ENCODE assay signal across 1 cellular context in the genomic region with DNA sequence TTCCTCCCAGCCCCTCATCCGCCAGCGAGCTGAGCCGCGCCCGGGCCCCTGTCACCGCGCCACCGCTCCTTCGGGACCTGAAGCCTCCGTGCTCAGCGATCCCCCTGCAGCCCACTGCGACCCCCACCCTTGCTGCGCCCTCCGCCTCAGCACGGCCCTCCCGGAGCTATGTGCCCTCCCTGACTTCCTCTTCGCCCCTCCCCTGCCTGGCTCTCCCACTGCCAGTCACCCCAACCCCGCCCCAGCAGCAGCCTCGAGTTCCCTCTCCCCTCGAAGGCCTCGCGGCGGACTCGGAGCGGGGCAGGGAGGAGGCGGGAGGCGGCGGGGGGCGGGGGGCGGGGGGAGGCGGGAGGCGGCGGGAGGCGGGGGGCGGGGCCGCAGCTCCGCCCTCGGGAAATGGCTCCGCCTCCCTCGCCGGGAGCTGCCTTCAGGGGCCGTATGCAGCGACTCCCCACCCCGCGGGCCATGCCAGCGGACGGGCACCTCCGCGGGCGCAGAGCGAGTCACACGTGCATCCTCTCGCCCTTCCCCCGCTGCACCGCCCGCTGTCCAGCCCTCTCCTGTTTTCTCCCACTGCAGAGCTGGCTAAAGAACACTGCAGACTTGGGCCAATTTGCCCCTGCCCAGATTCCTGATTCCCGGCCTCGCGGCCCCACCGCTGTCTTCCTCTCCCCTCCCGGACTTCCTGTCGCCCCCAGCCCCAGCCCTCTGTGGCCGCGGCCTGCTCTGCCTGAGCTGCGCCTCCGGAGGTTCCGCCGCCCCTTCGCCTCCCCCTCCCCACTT.
A peak's percentile ranks its signal among the peaks of the same experiment; 100 is the strongest.
TF ChIP-seq lines count a peak whose summit lies in the region.

No MANE protein-coding gene starts in this region.

TF ChIP-seq in GM12878, 131 proteins besides CTCF, POLR2A, EP300 and RAD21 (continued from another document and continues in another):
- TF ChIP-seq, protein P1, sequence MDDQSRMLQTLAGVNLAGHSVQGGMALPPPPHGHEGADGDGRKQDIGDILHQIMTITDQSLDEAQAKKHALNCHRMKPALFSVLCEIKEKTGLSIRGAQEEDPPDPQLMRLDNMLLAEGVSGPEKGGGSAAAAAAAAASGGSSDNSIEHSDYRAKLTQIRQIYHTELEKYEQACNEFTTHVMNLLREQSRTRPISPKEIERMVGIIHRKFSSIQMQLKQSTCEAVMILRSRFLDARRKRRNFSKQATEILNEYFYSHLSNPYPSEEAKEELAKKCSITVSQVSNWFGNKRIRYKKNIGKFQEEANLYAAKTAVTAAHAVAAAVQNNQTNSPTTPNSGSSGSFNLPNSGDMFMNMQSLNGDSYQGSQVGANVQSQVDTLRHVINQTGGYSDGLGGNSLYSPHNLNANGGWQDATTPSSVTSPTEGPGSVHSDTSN (IDR thresholded peaks at IDR 0.05; ENCODE audit: insufficient replicate concordance, low read depth, low read length): no peak
- no peak for TF ChIP-seq RBBP5 (conservative IDR thresholded peaks at IDR 0.05)
- no peak for TF ChIP-seq POLR2AphosphoS2 (IDR thresholded peaks at IDR 0.05; ENCODE audit: low read depth, low read length)
- TF ChIP-seq ASH2L (IDR thresholded peaks at IDR 0.05; ENCODE audit: borderline replicate concordance, low read depth): no peak
- no peak for TF ChIP-seq MEF2A (IDR thresholded peaks at IDR 0.05; ENCODE audit: insufficient read depth, low read depth, low read length)
- TF ChIP-seq, protein P2, sequence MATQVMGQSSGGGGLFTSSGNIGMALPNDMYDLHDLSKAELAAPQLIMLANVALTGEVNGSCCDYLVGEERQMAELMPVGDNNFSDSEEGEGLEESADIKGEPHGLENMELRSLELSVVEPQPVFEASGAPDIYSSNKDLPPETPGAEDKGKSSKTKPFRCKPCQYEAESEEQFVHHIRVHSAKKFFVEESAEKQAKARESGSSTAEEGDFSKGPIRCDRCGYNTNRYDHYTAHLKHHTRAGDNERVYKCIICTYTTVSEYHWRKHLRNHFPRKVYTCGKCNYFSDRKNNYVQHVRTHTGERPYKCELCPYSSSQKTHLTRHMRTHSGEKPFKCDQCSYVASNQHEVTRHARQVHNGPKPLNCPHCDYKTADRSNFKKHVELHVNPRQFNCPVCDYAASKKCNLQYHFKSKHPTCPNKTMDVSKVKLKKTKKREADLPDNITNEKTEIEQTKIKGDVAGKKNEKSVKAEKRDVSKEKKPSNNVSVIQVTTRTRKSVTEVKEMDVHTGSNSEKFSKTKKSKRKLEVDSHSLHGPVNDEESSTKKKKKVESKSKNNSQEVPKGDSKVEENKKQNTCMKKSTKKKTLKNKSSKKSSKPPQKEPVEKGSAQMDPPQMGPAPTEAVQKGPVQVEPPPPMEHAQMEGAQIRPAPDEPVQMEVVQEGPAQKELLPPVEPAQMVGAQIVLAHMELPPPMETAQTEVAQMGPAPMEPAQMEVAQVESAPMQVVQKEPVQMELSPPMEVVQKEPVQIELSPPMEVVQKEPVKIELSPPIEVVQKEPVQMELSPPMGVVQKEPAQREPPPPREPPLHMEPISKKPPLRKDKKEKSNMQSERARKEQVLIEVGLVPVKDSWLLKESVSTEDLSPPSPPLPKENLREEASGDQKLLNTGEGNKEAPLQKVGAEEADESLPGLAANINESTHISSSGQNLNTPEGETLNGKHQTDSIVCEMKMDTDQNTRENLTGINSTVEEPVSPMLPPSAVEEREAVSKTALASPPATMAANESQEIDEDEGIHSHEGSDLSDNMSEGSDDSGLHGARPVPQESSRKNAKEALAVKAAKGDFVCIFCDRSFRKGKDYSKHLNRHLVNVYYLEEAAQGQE (IDR thresholded peaks at IDR 0.05; ENCODE audit: low read depth, low read length): no peak; the same call in 1 of the 2 replicates
- TF ChIP-seq, protein P3, sequence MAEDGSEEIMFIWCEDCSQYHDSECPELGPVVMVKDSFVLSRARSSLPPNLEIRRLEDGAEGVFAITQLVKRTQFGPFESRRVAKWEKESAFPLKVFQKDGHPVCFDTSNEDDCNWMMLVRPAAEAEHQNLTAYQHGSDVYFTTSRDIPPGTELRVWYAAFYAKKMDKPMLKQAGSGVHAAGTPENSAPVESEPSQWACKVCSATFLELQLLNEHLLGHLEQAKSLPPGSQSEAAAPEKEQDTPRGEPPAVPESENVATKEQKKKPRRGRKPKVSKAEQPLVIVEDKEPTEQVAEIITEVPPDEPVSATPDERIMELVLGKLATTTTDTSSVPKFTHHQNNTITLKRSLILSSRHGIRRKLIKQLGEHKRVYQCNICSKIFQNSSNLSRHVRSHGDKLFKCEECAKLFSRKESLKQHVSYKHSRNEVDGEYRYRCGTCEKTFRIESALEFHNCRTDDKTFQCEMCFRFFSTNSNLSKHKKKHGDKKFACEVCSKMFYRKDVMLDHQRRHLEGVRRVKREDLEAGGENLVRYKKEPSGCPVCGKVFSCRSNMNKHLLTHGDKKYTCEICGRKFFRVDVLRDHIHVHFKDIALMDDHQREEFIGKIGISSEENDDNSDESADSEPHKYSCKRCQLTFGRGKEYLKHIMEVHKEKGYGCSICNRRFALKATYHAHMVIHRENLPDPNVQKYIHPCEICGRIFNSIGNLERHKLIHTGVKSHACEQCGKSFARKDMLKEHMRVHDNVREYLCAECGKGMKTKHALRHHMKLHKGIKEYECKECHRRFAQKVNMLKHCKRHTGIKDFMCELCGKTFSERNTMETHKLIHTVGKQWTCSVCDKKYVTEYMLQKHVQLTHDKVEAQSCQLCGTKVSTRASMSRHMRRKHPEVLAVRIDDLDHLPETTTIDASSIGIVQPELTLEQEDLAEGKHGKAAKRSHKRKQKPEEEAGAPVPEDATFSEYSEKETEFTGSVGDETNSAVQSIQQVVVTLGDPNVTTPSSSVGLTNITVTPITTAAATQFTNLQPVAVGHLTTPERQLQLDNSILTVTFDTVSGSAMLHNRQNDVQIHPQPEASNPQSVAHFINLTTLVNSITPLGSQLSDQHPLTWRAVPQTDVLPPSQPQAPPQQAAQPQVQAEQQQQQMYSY (CRISPR knock-in tag; IDR thresholded peaks at IDR 0.05): no peak
- TF ChIP-seq RB1 (IDR thresholded peaks at IDR 0.05; ENCODE audit: borderline replicate concordance): no peak; the same call in 1 of the 2 replicates
- TF ChIP-seq, protein P4, sequence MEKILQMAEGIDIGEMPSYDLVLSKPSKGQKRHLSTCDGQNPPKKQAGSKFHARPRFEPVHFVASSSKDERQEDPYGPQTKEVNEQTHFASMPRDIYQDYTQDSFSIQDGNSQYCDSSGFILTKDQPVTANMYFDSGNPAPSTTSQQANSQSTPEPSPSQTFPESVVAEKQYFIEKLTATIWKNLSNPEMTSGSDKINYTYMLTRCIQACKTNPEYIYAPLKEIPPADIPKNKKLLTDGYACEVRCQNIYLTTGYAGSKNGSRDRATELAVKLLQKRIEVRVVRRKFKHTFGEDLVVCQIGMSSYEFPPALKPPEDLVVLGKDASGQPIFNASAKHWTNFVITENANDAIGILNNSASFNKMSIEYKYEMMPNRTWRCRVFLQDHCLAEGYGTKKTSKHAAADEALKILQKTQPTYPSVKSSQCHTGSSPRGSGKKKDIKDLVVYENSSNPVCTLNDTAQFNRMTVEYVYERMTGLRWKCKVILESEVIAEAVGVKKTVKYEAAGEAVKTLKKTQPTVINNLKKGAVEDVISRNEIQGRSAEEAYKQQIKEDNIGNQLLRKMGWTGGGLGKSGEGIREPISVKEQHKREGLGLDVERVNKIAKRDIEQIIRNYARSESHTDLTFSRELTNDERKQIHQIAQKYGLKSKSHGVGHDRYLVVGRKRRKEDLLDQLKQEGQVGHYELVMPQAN (conservative IDR thresholded peaks at IDR 0.05): 0 out of 2 replicates have a peak, but pooled peaks have one; percentile 36
- no peak for TF ChIP-seq BACH1 (IDR thresholded peaks at IDR 0.05; ENCODE audit: borderline replicate concordance)
- TF ChIP-seq SUZ12 (IDR thresholded peaks at IDR 0.05; ENCODE audit: unreplicated experiment): no peak
- no peak for TF ChIP-seq SIX5 (IDR thresholded peaks at IDR 0.05; ENCODE audit: low read depth, low read length, severe bottlenecking)
- TF ChIP-seq, protein P5, sequence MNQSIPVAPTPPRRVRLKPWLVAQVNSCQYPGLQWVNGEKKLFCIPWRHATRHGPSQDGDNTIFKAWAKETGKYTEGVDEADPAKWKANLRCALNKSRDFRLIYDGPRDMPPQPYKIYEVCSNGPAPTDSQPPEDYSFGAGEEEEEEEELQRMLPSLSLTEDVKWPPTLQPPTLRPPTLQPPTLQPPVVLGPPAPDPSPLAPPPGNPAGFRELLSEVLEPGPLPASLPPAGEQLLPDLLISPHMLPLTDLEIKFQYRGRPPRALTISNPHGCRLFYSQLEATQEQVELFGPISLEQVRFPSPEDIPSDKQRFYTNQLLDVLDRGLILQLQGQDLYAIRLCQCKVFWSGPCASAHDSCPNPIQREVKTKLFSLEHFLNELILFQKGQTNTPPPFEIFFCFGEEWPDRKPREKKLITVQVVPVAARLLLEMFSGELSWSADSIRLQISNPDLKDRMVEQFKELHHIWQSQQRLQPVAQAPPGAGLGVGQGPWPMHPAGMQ (IDR thresholded peaks at IDR 0.05; ENCODE audit: borderline replicate concordance): no peak
- no peak for TF ChIP-seq ZSCAN29 (IDR thresholded peaks at IDR 0.05)
- TF ChIP-seq, protein P6, sequence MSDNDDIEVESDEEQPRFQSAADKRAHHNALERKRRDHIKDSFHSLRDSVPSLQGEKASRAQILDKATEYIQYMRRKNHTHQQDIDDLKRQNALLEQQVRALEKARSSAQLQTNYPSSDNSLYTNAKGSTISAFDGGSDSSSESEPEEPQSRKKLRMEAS (IDR thresholded peaks at IDR 0.05; ENCODE audit: low read depth, low read length): no peak; the same call in 1 of the 2 replicates
- TF ChIP-seq, protein P7, sequence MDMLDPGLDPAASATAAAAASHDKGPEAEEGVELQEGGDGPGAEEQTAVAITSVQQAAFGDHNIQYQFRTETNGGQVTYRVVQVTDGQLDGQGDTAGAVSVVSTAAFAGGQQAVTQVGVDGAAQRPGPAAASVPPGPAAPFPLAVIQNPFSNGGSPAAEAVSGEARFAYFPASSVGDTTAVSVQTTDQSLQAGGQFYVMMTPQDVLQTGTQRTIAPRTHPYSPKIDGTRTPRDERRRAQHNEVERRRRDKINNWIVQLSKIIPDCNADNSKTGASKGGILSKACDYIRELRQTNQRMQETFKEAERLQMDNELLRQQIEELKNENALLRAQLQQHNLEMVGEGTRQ (IDR thresholded peaks at IDR 0.05; ENCODE audit: borderline replicate concordance, low read depth, low read length): no peak
- no peak for TF ChIP-seq TAF1 (IDR thresholded peaks at IDR 0.05; ENCODE audit: borderline replicate concordance, low read depth, low read length)
- TF ChIP-seq KDM1A (IDR thresholded peaks at IDR 0.05; ENCODE audit: borderline replicate concordance): no peak
- TF ChIP-seq BRCA1 (IDR thresholded peaks at IDR 0.05; ENCODE audit: low read depth, low read length): no peak
- no peak for TF ChIP-seq CBFB (IDR thresholded peaks at IDR 0.05; ENCODE audit: low read depth)
- TF ChIP-seq NR2F1 (conservative IDR thresholded peaks at IDR 0.05): no peak
- TF ChIP-seq MXI1 (IDR thresholded peaks at IDR 0.05; ENCODE audit: low read depth, low read length): peak; percentile 67; the same call in 1 of the 2 replicates
- TF ChIP-seq, protein P8, sequence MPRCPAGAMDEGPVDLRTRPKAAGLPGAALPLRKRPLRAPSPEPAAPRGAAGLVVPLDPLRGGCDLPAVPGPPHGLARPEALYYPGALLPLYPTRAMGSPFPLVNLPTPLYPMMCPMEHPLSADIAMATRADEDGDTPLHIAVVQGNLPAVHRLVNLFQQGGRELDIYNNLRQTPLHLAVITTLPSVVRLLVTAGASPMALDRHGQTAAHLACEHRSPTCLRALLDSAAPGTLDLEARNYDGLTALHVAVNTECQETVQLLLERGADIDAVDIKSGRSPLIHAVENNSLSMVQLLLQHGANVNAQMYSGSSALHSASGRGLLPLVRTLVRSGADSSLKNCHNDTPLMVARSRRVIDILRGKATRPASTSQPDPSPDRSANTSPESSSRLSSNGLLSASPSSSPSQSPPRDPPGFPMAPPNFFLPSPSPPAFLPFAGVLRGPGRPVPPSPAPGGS (IDR thresholded peaks at IDR 0.05; ENCODE audit: borderline replicate concordance, insufficient read depth, low read depth, low read length, poor library complexity, severe bottlenecking): no peak
- no peak for TF ChIP-seq HDAC2 (IDR thresholded peaks at IDR 0.05)
- no peak for TF ChIP-seq JUND (IDR thresholded peaks at IDR 0.05; ENCODE audit: low read depth, low read length)
- TF ChIP-seq, protein P9, sequence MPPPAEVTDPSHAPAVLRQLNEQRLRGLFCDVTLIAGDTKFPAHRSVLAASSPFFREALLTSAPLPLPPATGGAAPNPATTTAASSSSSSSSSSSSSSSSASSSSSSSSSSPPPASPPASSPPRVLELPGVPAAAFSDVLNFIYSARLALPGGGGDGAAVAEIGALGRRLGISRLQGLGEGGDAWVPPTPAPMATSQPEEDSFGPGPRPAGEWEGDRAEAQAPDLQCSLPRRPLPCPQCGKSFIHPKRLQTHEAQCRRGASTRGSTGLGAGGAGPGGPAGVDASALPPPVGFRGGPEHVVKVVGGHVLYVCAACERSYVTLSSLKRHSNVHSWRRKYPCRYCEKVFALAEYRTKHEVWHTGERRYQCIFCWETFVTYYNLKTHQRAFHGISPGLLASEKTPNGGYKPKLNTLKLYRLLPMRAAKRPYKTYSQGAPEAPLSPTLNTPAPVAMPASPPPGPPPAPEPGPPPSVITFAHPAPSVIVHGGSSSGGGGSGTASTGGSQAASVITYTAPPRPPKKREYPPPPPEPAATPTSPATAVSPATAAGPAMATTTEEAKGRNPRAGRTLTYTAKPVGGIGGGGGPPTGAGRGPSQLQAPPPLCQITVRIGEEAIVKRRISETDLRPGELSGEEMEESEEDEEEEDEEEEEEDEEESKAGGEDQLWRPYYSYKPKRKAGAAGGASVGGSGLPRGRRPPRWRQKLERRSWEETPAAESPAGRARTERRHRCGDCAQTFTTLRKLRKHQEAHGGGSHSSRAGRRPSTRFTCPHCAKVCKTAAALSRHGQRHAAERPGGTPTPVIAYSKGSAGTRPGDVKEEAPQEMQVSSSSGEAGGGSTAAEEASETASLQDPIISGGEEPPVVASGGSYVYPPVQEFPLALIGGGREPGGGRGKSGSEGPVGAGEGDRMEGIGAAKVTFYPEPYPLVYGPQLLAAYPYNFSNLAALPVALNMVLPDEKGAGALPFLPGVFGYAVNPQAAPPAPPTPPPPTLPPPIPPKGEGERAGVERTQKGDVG (CRISPR knock-in tag; IDR thresholded peaks at IDR 0.05): no peak
- TF ChIP-seq DPF2 (IDR thresholded peaks at IDR 0.05): peak; percentile 47; the same call in 1 of the 2 replicates
- no peak for TF ChIP-seq ZZZ3 (IDR thresholded peaks at IDR 0.05; ENCODE audit: control insufficient read depth, insufficient read length, low read depth)
- 0 out of 2 replicates have a peak, but pooled peaks have one; percentile 35 for TF ChIP-seq MTA2 (IDR thresholded peaks at IDR 0.05; ENCODE audit: low read depth)
- peak; percentile 89 to 97 for TF ChIP-seq BHLHE40 (IDR thresholded peaks at IDR 0.05; ENCODE audit: borderline replicate concordance in 1 of 2, low read depth in 2 of 2, low read length in 1 of 2)
